Comparison of ENCODE assay signal across 22 cellular contexts in genomic region chr5:169098331-169099121, GRCh38.
A peak's percentile ranks its signal among the peaks of the same experiment; 100 is the strongest.
DNase-seq lines count a peak whose midpoint lies in the region; ATAC-seq and TF ChIP-seq lines count a peak whose summit lies in the region.
"Had no signal": no experiment of that assay in that cellular context is flagged by ENCODE, and none has a peak within 500 bp of the region (broad histone marks: within the 10 kb centered on the region; RNA-seq: fewer than 3 reads in every experiment).

No MANE protein-coding gene starts in this region.

- no peaks in the 10 kb centered on the region for H3K9me3 ChIP-seq in trophoblast cell (ENCODE audit: insufficient read depth, low read depth, low read length)
- no peaks in the 10 kb centered on the region for H3K9me3 ChIP-seq in hepatocyte (ENCODE audit: low read depth)
- H3K9me3 ChIP-seq: SK-N-SH had no signal

- H3K36me3 Mint-ChIP-seq in GM23338 (ENCODE audit: low read depth) = no peaks in the 10 kb centered on the region

- ATAC-seq in GM23338 (no peak; the same call in 2 of the 3 replicates), HG03045 (IDR thresholded peaks at IDR 0.05; ENCODE audit: unreplicated experiment) (no peak)
- ATAC-seq: HCT116, K562 had no signal

- H3K9me3 Mint-ChIP-seq in GM23338 = 0 out of 3 replicates have a peak, but pooled peaks cover 2% of the 10 kb centered on the region
- H3K9me3 Mint-ChIP-seq: CD4-positive, alpha-beta T cell had no signal

- no peak overlapping the region for H3K9ac ChIP-seq in trophoblast cell (ENCODE audit: low read length)
- H3K9ac ChIP-seq: SK-N-SH had no signal

- no peaks in the 10 kb centered on the region for H3K79me1 ChIP-seq in trophoblast cell (ENCODE audit: low read length)

- WGBS in trophoblast cell (ENCODE audit: extremely low coverage, insufficient coverage, insufficient read length) = no CpG with 5 or more reads among the region's 12 CpGs
- 85% methylated on average over 12 of the region's 12 CpGs for WGBS in hepatocyte (ENCODE audit: low lambda C conversion rate, missing lambda C conversion rate)

- H3K27me3 Mint-ChIP-seq in GM23338 (ENCODE audit: insufficient read depth, low read depth, poor library complexity) = peaks cover 9% of the 10 kb centered on the region

- H2BK5ac ChIP-seq in trophoblast cell (ENCODE audit: low read depth, low read length, poor library complexity) = no peak overlapping the region

- no peak overlapping the region for H3K4me3 ChIP-seq in GM23338
- no peak overlapping the region for H3K4me3 ChIP-seq in coronary artery
- H3K4me3 ChIP-seq in trophoblast cell (ENCODE audit: low read depth, low read length) = no peak overlapping the region
- H3K4me3 ChIP-seq in hepatocyte = no peak overlapping the region
- H3K4me3 ChIP-seq: K562 had no signal

- H2AK5ac ChIP-seq in trophoblast cell (ENCODE audit: low read length) = no peak overlapping the region

- H3K27ac ChIP-seq in GM23338 (ENCODE audit: low read depth) (no peak overlapping the region), coronary artery (peak overlapping the region; percentile 57 to 88), trophoblast cell (ENCODE audit: low read depth, low read length) (peak overlapping the region; percentile 68), hepatocyte (no peak overlapping the region)

- H2BK12ac ChIP-seq in trophoblast cell (ENCODE audit: low read length) = no peak overlapping the region

- no peak overlapping the region for H3K23ac ChIP-seq in trophoblast cell (ENCODE audit: low read length)

- no peak overlapping the region for H4K12ac ChIP-seq in trophoblast cell (ENCODE audit: low read depth, low read length)

- H3K36me3 ChIP-seq in GM23338 (ENCODE audit: insufficient read depth) (no peaks in the 10 kb centered on the region), trophoblast cell (ENCODE audit: control insufficient read depth in 1 of 2, insufficient read depth in 2 of 2, low read length in 2 of 2) (no peaks in the 10 kb centered on the region), hepatocyte (replicated peaks; ENCODE audit: insufficient read depth, low read depth) (no peaks in the 10 kb centered on the region)

- H3K27ac Mint-ChIP-seq in GM23338 = no peak overlapping the region
- H3K27ac Mint-ChIP-seq: CD4-positive, alpha-beta T cell had no signal

- no peaks in the 10 kb centered on the region for H4K20me1 ChIP-seq in GM23338 (replicated peaks; ENCODE audit: insufficient read depth)
- H4K20me1 ChIP-seq in hepatocyte (ENCODE audit: insufficient read depth, poor library complexity, severe bottlenecking) = no peaks in the 10 kb centered on the region

- H3K9me2 ChIP-seq in GM23338 (ENCODE audit: insufficient read depth) = no peaks in the 10 kb centered on the region
- no peaks in the 10 kb centered on the region for H3K9me2 ChIP-seq in hepatocyte (replicated peaks; ENCODE audit: insufficient read depth)
- H3K9me2 ChIP-seq: SK-N-SH had no signal

- no peaks in the 10 kb centered on the region for H3F3A ChIP-seq in GM23338 (replicated peaks; ENCODE audit: low read depth)

- H3K4me1 ChIP-seq in GM23338 (ENCODE audit: insufficient read depth) = no peaks in the 10 kb centered on the region
- H3K4me1 ChIP-seq in trophoblast cell (ENCODE audit: control insufficient read depth in 1 of 2, insufficient read depth in 2 of 2, low read length in 2 of 2) = peaks cover 25 to 35% of the 10 kb centered on the region in 2 experiments
- peaks cover 9% of the 10 kb centered on the region for H3K4me1 ChIP-seq in hepatocyte (ENCODE audit: insufficient read depth)

- TF ChIP-seq CTCF in GM23338 (conservative IDR thresholded peaks at IDR 0.05; ENCODE audit: low read depth in 2 of 2) (no peak), coronary artery (IDR thresholded peaks at IDR 0.05) (no peak), hepatocyte (IDR thresholded peaks at IDR 0.05; ENCODE audit: poor library complexity) (no peak)

- H3K79me2 ChIP-seq in GM23338 (replicated peaks; ENCODE audit: insufficient read depth) (no peaks in the 10 kb centered on the region), trophoblast cell (ENCODE audit: control insufficient read depth, insufficient read depth, low read length, poor library complexity) (no peaks in the 10 kb centered on the region), hepatocyte (no peaks in the 10 kb centered on the region)

- H3K4ac ChIP-seq in trophoblast cell (ENCODE audit: low read depth, low read length) = no peak overlapping the region

- H3K4me2 ChIP-seq in GM23338 (no peak overlapping the region), trophoblast cell (ENCODE audit: low read length) (peak overlapping the region; percentile 11), hepatocyte (no peak overlapping the region)
- H3K4me2 ChIP-seq: SK-N-SH had no signal

- no peak overlapping the region for H3K18ac ChIP-seq in trophoblast cell (ENCODE audit: low read length)

- DNase-seq in GM23338 (ENCODE audit: low spot score) (peak; percentile 25), coronary artery (ENCODE audit: low spot score) (no peak), trophoblast cell (peak; percentile 90 to 94), NCI-H1694 (lab: John Stamatoyannopoulos, UW) (no peak), hepatocyte (ENCODE audit: low spot score) (no peak), RPMI8226 (no peak)
- DNase-seq: CD4-positive, alpha-beta T cell; DMS153; GOT3; MM.1S; NCI-H1048; NCI-H1417 treated with DMSO at 0.1 percent for 48 hours; NCI-H187 treated with DMSO at 0.1 percent for 48 hours; NCI-H2107; NCI-H446 treated with DMSO at 0.1 percent for 48 hours; NCI-H526 treated with DMSO at 0.1 percent for 48 hours; OCI-M1; Right ventricle myocardium superior; SK-N-SH had no signal

- H3K4me1 Mint-ChIP-seq in GM23338 = peaks cover 23% of the 10 kb centered on the region

- no peak overlapping the region for H4K8ac ChIP-seq in trophoblast cell (ENCODE audit: low read depth, low read length)

- no peak overlapping the region for H2BK120ac ChIP-seq in trophoblast cell (ENCODE audit: insufficient read depth, low read length, poor library complexity)

- H3K14ac ChIP-seq in trophoblast cell (ENCODE audit: low read length) = no peak overlapping the region

- no peak overlapping the region for H2AFZ ChIP-seq in GM23338
- H2AFZ ChIP-seq in trophoblast cell (ENCODE audit: insufficient read depth, low read length, poor library complexity) = no peak overlapping the region
- no peak overlapping the region for H2AFZ ChIP-seq in hepatocyte

- H3K27me3 ChIP-seq in GM23338 (ENCODE audit: insufficient read depth) = no peaks in the 10 kb centered on the region
- H3K27me3 ChIP-seq in trophoblast cell (ENCODE audit: insufficient read depth, low read length) = no peaks in the 10 kb centered on the region
- H3K27me3 ChIP-seq in hepatocyte = no peaks in the 10 kb centered on the region

- no peak overlapping the region for H4K91ac ChIP-seq in trophoblast cell (ENCODE audit: low read depth, low read length)

- H3K4me3 Mint-ChIP-seq in GM23338 = no peak overlapping the region
- H3K4me3 Mint-ChIP-seq: CD4-positive, alpha-beta T cell had no signal

Comparison
In these comparisons a context has a peak if more than half of its experiments do, and no peak if none do; other contexts are left out.
1. DNase-seq: peak in GM23338 (single experiment) and trophoblast cell (2 of 2); none in coronary artery (single experiment), NCI-H1694 (single experiment), hepatocyte (single experiment) and RPMI8226 (single experiment).
2. H3K27ac ChIP-seq: peak in coronary artery (2 of 2) and trophoblast cell (single experiment); none in GM23338 (single experiment) and hepatocyte (single experiment).